ENCODE assay signal across 8 cellular contexts in the genomic region with DNA sequence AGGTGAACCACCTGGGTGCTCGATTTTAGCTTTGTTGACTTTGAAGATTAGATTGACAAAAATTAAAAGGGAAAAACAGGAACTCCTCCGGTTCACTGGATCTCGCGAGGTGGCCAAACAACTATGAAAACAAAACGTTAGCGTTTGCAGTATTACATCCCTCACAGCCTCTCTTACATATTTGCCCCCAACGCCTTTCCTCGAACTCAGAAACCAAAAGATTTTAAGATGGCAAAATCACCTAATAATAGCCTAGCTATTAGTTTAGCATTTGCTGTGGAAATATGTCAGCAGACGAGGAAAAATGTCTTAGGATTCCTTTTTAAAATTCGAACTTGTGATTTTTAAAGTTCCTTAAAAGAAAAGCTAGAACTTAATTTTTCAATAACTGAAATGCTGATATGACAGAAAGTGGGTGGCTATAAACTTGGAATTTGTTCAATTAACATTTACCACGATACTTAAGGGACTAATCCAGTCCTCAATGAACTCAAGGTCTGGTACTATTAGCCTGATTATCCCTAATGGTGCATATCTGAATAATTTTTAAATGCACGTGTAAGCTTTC. TPM values are rescaled to one million over a fixed set of nuclear protein-coding genes. Genes with fewer than 3 reads are reported as not detected.
DNase-seq lines count a peak whose midpoint lies in the region; ATAC-seq, FAIRE-seq and TF ChIP-seq lines count a peak whose summit lies in the region.

No MANE protein-coding gene starts in this region.

- H3K27me3 ChIP-seq in subcutaneous abdominal adipose tissue (ENCODE audit: control insufficient read depth in 5 of 5, insufficient read depth in 4 of 5, low read length in 5 of 5) = peaks cover 0 to 5% (median 0%) of the 10 kb centered on the region in 5 donors

- peak; percentile 25 for ATAC-seq in GM21619 (IDR thresholded peaks at IDR 0.05; ENCODE audit: unreplicated experiment)

- H3K36me3 ChIP-seq in subcutaneous abdominal adipose tissue (ENCODE audit: control insufficient read depth in 5 of 5, insufficient read depth in 5 of 5, low read length in 5 of 5) = no peaks in the 10 kb centered on the region

- no peaks in the 10 kb centered on the region for H3K9me3 ChIP-seq in subcutaneous abdominal adipose tissue (ENCODE audit: control insufficient read depth in 5 of 5, low read length in 5 of 5)

- intact Hi-C loops in posterior vena cava (cut with DNase I) = no loop called here

- TF ChIP-seq CTCF in GM12865 (IDR thresholded peaks at IDR 0.05; ENCODE audit: insufficient read depth, low read depth, low read length, missing control alignments) = no peak
- no peak for TF ChIP-seq CTCF in astrocyte of the spinal cord (IDR thresholded peaks at IDR 0.05; ENCODE audit: low read depth, low read length)

- in situ Hi-C loops in astrocyte of the spinal cord (cut with HindIII; ENCODE audit: low sequenced_read_pairs) = no loop called here

- no peak for FAIRE-seq in urothelium cell line (lab: Jason Lieb, UNC)

- DNase-seq in GM12865 (ENCODE audit: low read depth) (no peak), Kasumi-1 (lab: John Stamatoyannopoulos, UW) (peak; percentile 85 to 86), astrocyte of the spinal cord (ENCODE audit: low read depth, low spot score) (no peak), iris pigment epithelial cell (ENCODE audit: low read depth) (peak; percentile 65), urothelium cell line (ENCODE audit: low spot score) (no peak), posterior vena cava (ENCODE audit: low spot score) (no peak)

- H3K9ac ChIP-seq in subcutaneous abdominal adipose tissue (ENCODE audit: low read length in 5 of 5) = peak overlapping the region; percentile 91 to 97 (median 94)

- peak overlapping the region; percentile 99 for H3K27ac ChIP-seq in subcutaneous abdominal adipose tissue (ENCODE audit: low read depth, low read length)

- peaks cover 2 to 13% (median 9%) of the 10 kb centered on the region in 5 donors for H3K4me1 ChIP-seq in subcutaneous abdominal adipose tissue (ENCODE audit: control insufficient read depth in 5 of 5, insufficient read depth in 5 of 5, low read length in 5 of 5)

- H3K4me3 ChIP-seq in GM12865 (ENCODE audit: low read depth, low read length) (peak overlapping the region; percentile 85), astrocyte of the spinal cord (ENCODE audit: low read depth, low read length) (peak overlapping the region; percentile 77), subcutaneous abdominal adipose tissue (ENCODE audit: low read depth in 1 of 5, low read length in 5 of 5) (peak overlapping the region; percentile 77 to 95 (median 80))

RNA-seq across cellular contexts. Expression of gene SENP7, which starts 0.5 kb away (rescaled TPM):
- 10 to 100 TPM; 17.0 to 20.0 TPM for total RNA-seq in posterior vena cava

RNA-seq across cellular contexts. Expression of gene TRMT10C, which starts 48.2 kb away (rescaled TPM):
- total RNA-seq in posterior vena cava = 10 to 100 TPM; 14.6 to 15.2 TPM

Comparison
In these comparisons a context has a peak if more than half of its experiments do, and no peak if none do; other contexts are left out.
1. DNase-seq: peak in Kasumi-1 (2 of 2) and iris pigment epithelial cell (single experiment); none in GM12865 (single experiment), astrocyte of the spinal cord (single experiment), urothelium cell line (single experiment) and posterior vena cava (single experiment).
2. Peak in every context shown above with its lines, with median percentiles within 50 percentile points of each other: H3K4me3 ChIP-seq.